In the genomic region with DNA sequence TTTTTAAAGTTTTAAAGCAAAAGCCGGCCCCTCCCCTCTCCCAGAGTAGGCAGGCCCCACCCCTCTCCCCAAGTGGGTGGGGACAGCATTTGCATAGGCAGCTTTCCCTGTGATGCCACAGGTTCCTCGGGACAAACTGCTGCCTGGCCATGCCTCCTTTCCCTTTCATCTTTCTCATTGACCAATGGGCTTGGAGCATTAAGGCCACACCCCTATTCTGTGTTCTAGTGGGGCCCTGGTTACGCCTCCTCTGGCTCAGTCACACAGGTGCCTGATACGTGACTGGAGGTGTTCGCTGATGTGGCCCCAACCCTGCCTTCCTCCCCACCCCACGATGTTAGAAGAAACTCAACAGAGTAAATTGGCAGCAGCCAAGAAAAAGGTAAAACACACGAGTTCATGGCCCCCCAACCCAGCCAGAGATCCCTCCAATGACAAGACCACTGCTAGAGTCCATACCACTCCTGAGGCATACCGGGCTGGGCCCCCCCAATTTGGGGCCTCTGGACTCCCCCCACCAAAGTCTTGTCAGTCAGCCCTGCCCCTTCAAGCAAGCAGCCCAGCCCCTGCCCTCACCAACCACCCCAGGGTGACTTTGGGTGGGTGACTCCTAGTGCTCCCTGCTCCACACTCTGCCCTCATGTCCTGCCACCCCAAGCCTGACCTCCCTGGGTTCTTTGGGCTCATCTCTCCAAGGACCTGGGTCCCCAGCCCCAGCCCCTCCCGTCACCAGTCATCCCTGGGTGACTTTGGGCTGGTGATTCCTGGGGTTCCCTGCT, we compare ENCODE assay signal across 1 cellular context.
TF ChIP-seq lines count a peak whose summit lies in the region.

No MANE protein-coding gene starts in this region.

TF ChIP-seq in HepG2, 621 proteins besides CTCF, POLR2A, EP300 and RAD21 (continued from another document and continues in another):
- TF ChIP-seq, protein P1, sequence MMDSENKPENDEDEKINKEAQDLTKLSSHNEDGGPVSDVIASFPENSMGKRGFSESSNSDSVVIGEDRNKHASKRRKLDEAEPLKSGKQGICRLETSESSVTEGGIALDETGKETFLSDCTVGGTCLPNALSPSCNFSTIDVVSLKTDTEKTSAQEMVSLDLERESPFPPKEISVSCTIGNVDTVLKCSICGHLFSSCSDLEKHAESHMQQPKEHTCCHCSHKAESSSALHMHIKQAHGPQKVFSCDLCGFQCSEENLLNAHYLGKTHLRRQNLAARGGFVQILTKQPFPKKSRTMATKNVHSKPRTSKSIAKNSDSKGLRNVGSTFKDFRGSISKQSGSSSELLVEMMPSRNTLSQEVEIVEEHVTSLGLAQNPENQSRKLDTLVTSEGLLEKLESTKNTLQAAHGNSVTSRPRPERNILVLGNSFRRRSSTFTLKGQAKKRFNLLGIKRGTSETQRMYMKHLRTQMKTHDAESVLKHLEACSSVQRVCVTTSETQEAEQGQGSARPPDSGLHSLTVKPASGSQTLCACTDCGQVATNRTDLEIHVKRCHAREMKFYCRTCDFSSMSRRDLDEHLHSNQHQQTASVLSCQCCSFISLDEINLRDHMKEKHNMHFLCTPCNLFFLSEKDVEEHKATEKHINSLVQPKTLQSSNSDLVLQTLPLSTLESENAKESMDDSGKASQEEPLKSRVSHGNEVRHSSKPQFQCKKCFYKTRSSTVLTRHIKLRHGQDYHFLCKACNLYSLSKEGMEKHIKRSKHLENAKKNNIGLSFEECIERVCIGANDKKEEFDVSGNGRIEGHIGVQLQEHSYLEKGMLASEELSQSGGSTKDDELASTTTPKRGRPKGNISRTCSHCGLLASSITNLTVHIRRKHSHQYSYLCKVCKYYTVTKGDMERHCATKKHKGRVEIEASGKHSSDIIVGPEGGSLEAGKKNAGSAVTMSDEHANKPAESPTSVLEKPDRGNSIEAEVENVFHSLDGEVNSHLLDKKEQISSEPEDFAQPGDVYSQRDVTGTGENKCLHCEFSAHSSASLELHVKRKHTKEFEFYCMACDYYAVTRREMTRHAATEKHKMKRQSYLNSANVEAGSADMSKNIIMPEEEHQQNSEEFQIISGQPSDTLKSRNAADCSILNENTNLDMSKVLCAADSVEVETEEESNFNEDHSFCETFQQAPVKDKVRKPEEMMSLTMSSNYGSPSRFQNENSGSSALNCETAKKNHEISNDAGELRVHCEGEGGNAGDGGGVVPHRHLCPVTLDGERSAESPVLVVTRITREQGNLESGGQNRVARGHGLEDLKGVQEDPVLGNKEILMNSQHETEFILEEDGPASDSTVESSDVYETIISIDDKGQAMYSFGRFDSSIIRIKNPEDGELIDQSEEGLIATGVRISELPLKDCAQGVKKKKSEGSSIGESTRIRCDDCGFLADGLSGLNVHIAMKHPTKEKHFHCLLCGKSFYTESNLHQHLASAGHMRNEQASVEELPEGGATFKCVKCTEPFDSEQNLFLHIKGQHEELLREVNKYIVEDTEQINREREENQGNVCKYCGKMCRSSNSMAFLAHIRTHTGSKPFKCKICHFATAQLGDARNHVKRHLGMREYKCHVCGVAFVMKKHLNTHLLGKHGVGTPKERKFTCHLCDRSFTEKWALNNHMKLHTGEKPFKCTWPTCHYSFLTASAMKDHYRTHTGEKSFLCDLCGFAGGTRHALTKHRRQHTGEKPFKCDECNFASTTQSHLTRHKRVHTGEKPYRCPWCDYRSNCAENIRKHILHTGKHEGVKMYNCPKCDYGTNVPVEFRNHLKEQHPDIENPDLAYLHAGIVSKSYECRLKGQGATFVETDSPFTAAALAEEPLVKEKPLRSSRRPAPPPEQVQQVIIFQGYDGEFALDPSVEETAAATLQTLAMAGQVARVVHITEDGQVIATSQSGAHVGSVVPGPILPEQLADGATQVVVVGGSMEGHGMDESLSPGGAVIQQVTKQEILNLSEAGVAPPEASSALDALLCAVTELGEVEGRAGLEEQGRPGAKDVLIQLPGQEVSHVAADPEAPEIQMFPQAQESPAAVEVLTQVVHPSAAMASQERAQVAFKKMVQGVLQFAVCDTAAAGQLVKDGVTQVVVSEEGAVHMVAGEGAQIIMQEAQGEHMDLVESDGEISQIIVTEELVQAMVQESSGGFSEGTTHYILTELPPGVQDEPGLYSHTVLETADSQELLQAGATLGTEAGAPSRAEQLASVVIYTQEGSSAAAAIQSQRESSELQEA (CRISPR knock-in tag; IDR thresholded peaks at IDR 0.05; ENCODE audit: not compliant biosample characterization): no peak
- TF ChIP-seq DMTF1 (CRISPR knock-in tag; IDR thresholded peaks at IDR 0.05) (no peak), PCBP1 (IDR thresholded peaks at IDR 0.05; ENCODE audit: borderline replicate concordance, low read depth, low read length) (no peak), SSRP1 (CRISPR knock-in tag; IDR thresholded peaks at IDR 0.05) (no peak), KDM5B (CRISPR knock-in tag; IDR thresholded peaks at IDR 0.05; ENCODE audit: borderline replicate concordance) (peak; percentile 48; the same call in 1 of the 2 replicates), HDAC1 (CRISPR knock-in tag; IDR thresholded peaks at IDR 0.05) (0 out of 2 replicates have a peak, but pooled peaks have one; percentile 14), POLR2AphosphoS5 (IDR thresholded peaks at IDR 0.05; ENCODE audit: low read depth, low read length) (peak; percentile 42; the same call in 1 of the 2 replicates), NFYC (CRISPR knock-in tag; IDR thresholded peaks at IDR 0.05) (peak; percentile 23; the same call in 1 of the 2 replicates), ZNF83 (CRISPR knock-in tag; IDR thresholded peaks at IDR 0.05; ENCODE audit: borderline replicate concordance) (no peak), ZNF639 (CRISPR knock-in tag; conservative IDR thresholded peaks at IDR 0.05) (no peak), SRSF4 (IDR thresholded peaks at IDR 0.05; ENCODE audit: low read depth, low read length, poor library complexity, severe bottlenecking) (no peak), ZFP82 (CRISPR knock-in tag; IDR thresholded peaks at IDR 0.05; ENCODE audit: borderline replicate concordance) (0 out of 2 replicates have a peak, but pooled peaks have one; percentile 64), NRL (CRISPR knock-in tag; IDR thresholded peaks at IDR 0.05; ENCODE audit: borderline replicate concordance) (no peak), SMAD9 (CRISPR knock-in tag; IDR thresholded peaks at IDR 0.05) (no peak), ZNF704 (CRISPR knock-in tag; IDR thresholded peaks at IDR 0.05; ENCODE audit: borderline replicate concordance) (no peak), HOXA5 (CRISPR knock-in tag; IDR thresholded peaks at IDR 0.05) (no peak), ZNF382 (CRISPR knock-in tag; IDR thresholded peaks at IDR 0.05; ENCODE audit: borderline replicate concordance) (no peak), ZSCAN30 (CRISPR knock-in tag; IDR thresholded peaks at IDR 0.05) (no peak), BATF2 (CRISPR knock-in tag; IDR thresholded peaks at IDR 0.05) (no peak), CHD2 (IDR thresholded peaks at IDR 0.05; ENCODE audit: low read depth, low read length) (no peak), THAP8 (CRISPR knock-in tag; IDR thresholded peaks at IDR 0.05; ENCODE audit: borderline replicate concordance) (no peak), CC2D1A (CRISPR knock-in tag; IDR thresholded peaks at IDR 0.05) (no peak), KLF11 (CRISPR knock-in tag; IDR thresholded peaks at IDR 0.05) (no peak), JARID2 (CRISPR knock-in tag; IDR thresholded peaks at IDR 0.05; ENCODE audit: insufficient replicate concordance) (no peak), ZFP36L1 (CRISPR knock-in tag; IDR thresholded peaks at IDR 0.05) (0 out of 2 replicates have a peak, but pooled peaks have one; percentile 51), CREB1 (IDR thresholded peaks at IDR 0.05) (no peak), CREB1 (CRISPR knock-in tag; IDR thresholded peaks at IDR 0.05) (peak; percentile 35; the same call in 1 of the 2 replicates), MAFF (IDR thresholded peaks at IDR 0.05; ENCODE audit: low read depth, low read length) (no peak), ZNF432 (CRISPR knock-in tag; IDR thresholded peaks at IDR 0.05; ENCODE audit: borderline replicate concordance) (no peak), JDP2 (CRISPR knock-in tag; IDR thresholded peaks at IDR 0.05; ENCODE audit: borderline replicate concordance) (no peak), SMYD3 (CRISPR knock-in tag; IDR thresholded peaks at IDR 0.05) (no peak)
- TF ChIP-seq, protein P2, sequence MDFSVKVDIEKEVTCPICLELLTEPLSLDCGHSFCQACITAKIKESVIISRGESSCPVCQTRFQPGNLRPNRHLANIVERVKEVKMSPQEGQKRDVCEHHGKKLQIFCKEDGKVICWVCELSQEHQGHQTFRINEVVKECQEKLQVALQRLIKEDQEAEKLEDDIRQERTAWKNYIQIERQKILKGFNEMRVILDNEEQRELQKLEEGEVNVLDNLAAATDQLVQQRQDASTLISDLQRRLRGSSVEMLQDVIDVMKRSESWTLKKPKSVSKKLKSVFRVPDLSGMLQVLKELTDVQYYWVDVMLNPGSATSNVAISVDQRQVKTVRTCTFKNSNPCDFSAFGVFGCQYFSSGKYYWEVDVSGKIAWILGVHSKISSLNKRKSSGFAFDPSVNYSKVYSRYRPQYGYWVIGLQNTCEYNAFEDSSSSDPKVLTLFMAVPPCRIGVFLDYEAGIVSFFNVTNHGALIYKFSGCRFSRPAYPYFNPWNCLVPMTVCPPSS (IDR thresholded peaks at IDR 0.05): no peak
- TF ChIP-seq, protein P3, sequence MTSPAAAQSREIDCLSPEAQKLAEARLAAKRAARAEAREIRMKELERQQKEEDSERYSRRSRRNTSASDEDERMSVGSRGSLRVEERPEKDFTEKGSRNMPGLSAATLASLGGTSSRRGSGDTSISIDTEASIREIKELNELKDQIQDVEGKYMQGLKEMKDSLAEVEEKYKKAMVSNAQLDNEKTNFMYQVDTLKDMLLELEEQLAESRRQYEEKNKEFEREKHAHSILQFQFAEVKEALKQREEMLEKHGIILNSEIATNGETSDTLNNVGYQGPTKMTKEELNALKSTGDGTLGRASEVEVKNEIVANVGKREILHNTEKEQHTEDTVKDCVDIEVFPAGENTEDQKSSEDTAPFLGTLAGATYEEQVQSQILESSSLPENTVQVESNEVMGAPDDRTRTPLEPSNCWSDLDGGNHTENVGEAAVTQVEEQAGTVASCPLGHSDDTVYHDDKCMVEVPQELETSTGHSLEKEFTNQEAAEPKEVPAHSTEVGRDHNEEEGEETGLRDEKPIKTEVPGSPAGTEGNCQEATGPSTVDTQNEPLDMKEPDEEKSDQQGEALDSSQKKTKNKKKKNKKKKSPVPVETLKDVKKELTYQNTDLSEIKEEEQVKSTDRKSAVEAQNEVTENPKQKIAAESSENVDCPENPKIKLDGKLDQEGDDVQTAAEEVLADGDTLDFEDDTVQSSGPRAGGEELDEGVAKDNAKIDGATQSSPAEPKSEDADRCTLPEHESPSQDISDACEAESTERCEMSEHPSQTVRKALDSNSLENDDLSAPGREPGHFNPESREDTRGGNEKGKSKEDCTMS (CRISPR knock-in tag; conservative IDR thresholded peaks at IDR 0.05): no peak
